Comparison of ENCODE assay signal across 10 cellular contexts in genomic region chr12:89825591-89826449, GRCh38.
A peak's percentile ranks its signal among the peaks of the same experiment; 100 is the strongest.
DNase-seq lines count a peak whose midpoint lies in the region; ATAC-seq and TF ChIP-seq lines count a peak whose summit lies in the region.
"Had no signal": no experiment of that assay in that cellular context is flagged by ENCODE, and none has a peak within 500 bp of the region (broad histone marks: within the 10 kb centered on the region; RNA-seq: fewer than 3 reads in every experiment).

No MANE protein-coding gene starts in this region.

- no peaks in the 10 kb centered on the region for H3K27me3 ChIP-seq in IMR-90 (ENCODE audit: control insufficient read depth, insufficient read depth, low read length)
- no peaks in the 10 kb centered on the region for H3K27me3 ChIP-seq in mesendoderm (ENCODE audit: insufficient read depth, low read length, poor library complexity)
- no peaks in the 10 kb centered on the region for H3K27me3 ChIP-seq in dorsolateral prefrontal cortex
- H3K27me3 ChIP-seq in MM.1S (replicated peaks; ENCODE audit: insufficient read depth, low read length) = no peaks in the 10 kb centered on the region

- in situ Hi-C loops in IMR-90 (cut with MboI; ENCODE audit: low sequenced_read_pairs) = no loop called here

- H3K18ac ChIP-seq in IMR-90 (ENCODE audit: low read depth, low read length) (no peak overlapping the region), mesendoderm (ENCODE audit: low read length) (peak overlapping the region; percentile 70)

- H2AK9ac ChIP-seq in IMR-90 (replicated peaks; ENCODE audit: low read depth, low read length, poor library complexity) = no peak overlapping the region

- TF ChIP-seq RAD21 in IMR-90 (IDR thresholded peaks at IDR 0.05; ENCODE audit: low read length) = no peak

- no peak overlapping the region for H4K91ac ChIP-seq in IMR-90 (ENCODE audit: insufficient read depth, low read depth, low read length)

- H3K27me3 Mint-ChIP-seq in activated T-helper 17 cell treated with anti-CD3 and anti-CD28 coated beads, Interleukin-2, amount 50 U/mL, for 72 hours = no peaks in the 10 kb centered on the region
- H3K27me3 Mint-ChIP-seq in T-helper 2 cell treated with Interferon-gamma antibody and Interleukin-4, amounts not matched to agents 5 μg/mL and 100 μg/mL, for 36 hours (ENCODE audit: low read depth) = peaks cover 3% of the 10 kb centered on the region

- H4K8ac ChIP-seq in IMR-90 (ENCODE audit: low read depth in 2 of 2, low read length in 2 of 2) = no peak overlapping the region
- H4K8ac ChIP-seq in mesendoderm (ENCODE audit: low read depth, low read length) = no peak overlapping the region

- H3K23ac ChIP-seq in IMR-90 (ENCODE audit: low read depth, low read length) = no peak overlapping the region
- no peak overlapping the region for H3K23ac ChIP-seq in mesendoderm (ENCODE audit: low read length)

- H3K4ac ChIP-seq in IMR-90 (ENCODE audit: low read depth, low read length) (0 out of 2 replicates have a peak overlapping the region, but pooled peaks have one; percentile 11), mesendoderm (ENCODE audit: low read depth, low read length) (no peak overlapping the region)

- H3K4me1 Mint-ChIP-seq in activated T-helper 17 cell treated with anti-CD3 and anti-CD28 coated beads, Interleukin-2, amount 50 U/mL, for 72 hours = peaks cover 12% of the 10 kb centered on the region
- H3K4me1 Mint-ChIP-seq in T-helper 2 cell treated with Interferon-gamma antibody and Interleukin-4, amounts not matched to agents 5 μg/mL and 100 μg/mL, for 36 hours (ENCODE audit: low read depth) = peaks cover 4% of the 10 kb centered on the region

- H3K79me2 ChIP-seq in mesendoderm (ENCODE audit: control insufficient read depth, insufficient read depth, low read length) (no peaks in the 10 kb centered on the region), MM.1S (ENCODE audit: low read length) (no peaks in the 10 kb centered on the region)

- DNase-seq in EH (ENCODE audit: low read depth) (peak; percentile 28), IMR-90 (peak; percentile 4), mesendoderm (peak; percentile 41), SKM-1 treated with dmso at 0.1 percent for 144 hours (lab: John Stamatoyannopoulos, UW; ENCODE audit: unreplicated experiment) (no peak), dorsolateral prefrontal cortex (no peak), MM.1S (no peak)
- DNase-seq in T-helper 2 cell treated with Interferon-gamma antibody and Interleukin-4, amounts not matched to agents 5 μg/mL and 100 μg/mL, for 36 hours (ENCODE audit: low spot score) = no peak
- DNase-seq: NCI-H524, posterior cingulate gyrus had no signal

- dilution Hi-C loops in IMR-90 (cut with HindIII; ENCODE audit: low sequenced_read_pairs, unreplicated experiment) = no loop called here

- H4K20me1 ChIP-seq in IMR-90 (ENCODE audit: insufficient read depth, low read length) (no peaks in the 10 kb centered on the region), MM.1S (ENCODE audit: insufficient read depth, low read length) (no peaks in the 10 kb centered on the region)

- intact Hi-C loops in IMR-90 (cut with micrococcal nuclease) (loop anchor here (5.0 kb wide), 1 partner anchor 106 kb away; no protein-coding TSS in a partner anchor), dorsolateral prefrontal cortex (cut with DNase I) (no loop called here)

- H2BK15ac ChIP-seq in IMR-90 (ENCODE audit: low read depth, low read length) (no peak overlapping the region), mesendoderm (replicated peaks; ENCODE audit: low read depth) (peak overlapping the region; percentile 99)

- H3K79me1 ChIP-seq in IMR-90 (ENCODE audit: low read depth in 1 of 2, low read length in 2 of 2) (no peaks in the 10 kb centered on the region), mesendoderm (ENCODE audit: low read length) (no peaks in the 10 kb centered on the region)

- ATAC-seq in IMR-90 (ENCODE audit: low read depth) = no peak
- ATAC-seq in activated T-helper 17 cell treated with anti-CD3 and anti-CD28 coated beads, Interleukin-2, amount 50 U/mL, for 72 hours (replicated peaks) = no peak

- H4K5ac ChIP-seq in IMR-90 (ENCODE audit: low read depth, low read length) (no peak overlapping the region), mesendoderm (ENCODE audit: low read length) (no peak overlapping the region)

- no peak overlapping the region for H3K4me3 ChIP-seq in IMR-90 (ENCODE audit: insufficient read depth, low read depth, low read length)
- no peak overlapping the region for H3K4me3 ChIP-seq in mesendoderm (ENCODE audit: low read length)
- H3K4me3 ChIP-seq in dorsolateral prefrontal cortex = no peak overlapping the region
- H3K4me3 ChIP-seq in MM.1S (ENCODE audit: low read length) = no peak overlapping the region

- H2BK20ac ChIP-seq in IMR-90 (ENCODE audit: low read depth, low read length) = peak overlapping the region; percentile 8; the same call in 1 of the 2 replicates

- TF ChIP-seq POLR2A in IMR-90 (IDR thresholded peaks at IDR 0.05; ENCODE audit: low read depth, low read length) = no peak

- TF ChIP-seq CTCF in IMR-90 (conservative IDR thresholded peaks at IDR 0.05; ENCODE audit: low read depth, low read length) (no peak), dorsolateral prefrontal cortex (IDR thresholded peaks at IDR 0.05 in 54 of 56, conservative IDR thresholded peaks at IDR 0.05 in 2 of 56; ENCODE audit: low read depth in 1 of 56, partially characterized antibody in 56 of 56) (no peak), MM.1S (IDR thresholded peaks at IDR 0.05; ENCODE audit: low read length) (no peak)

- BruUV-seq in IMR-90 (replicated peaks; lab: Mats Ljungman, UMichigan) = no TSS peak

- H3K56ac ChIP-seq in IMR-90 (ENCODE audit: extremely low read depth, insufficient read depth, low read length) = no peak overlapping the region
- H3K56ac ChIP-seq in mesendoderm (ENCODE audit: low read length) = no peak overlapping the region

- H2BK120ac ChIP-seq in IMR-90 (ENCODE audit: low read depth, low read length) (no peak overlapping the region), mesendoderm (ENCODE audit: low read depth, low read length) (peak overlapping the region; percentile 79)

- H3K4me1 ChIP-seq in IMR-90 (ENCODE audit: control insufficient read depth, insufficient read depth, low read length) (no peaks in the 10 kb centered on the region), mesendoderm (ENCODE audit: control insufficient read depth, low read depth, low read length) (peaks cover 4% of the 10 kb centered on the region), MM.1S (ENCODE audit: low read length) (no peaks in the 10 kb centered on the region)

- no peaks in the 10 kb centered on the region for H3K36me3 Mint-ChIP-seq in activated T-helper 17 cell treated with anti-CD3 and anti-CD28 coated beads, Interleukin-2, amount 50 U/mL, for 72 hours (ENCODE audit: low read depth)
- no peaks in the 10 kb centered on the region for H3K36me3 Mint-ChIP-seq in T-helper 2 cell treated with Interferon-gamma antibody and Interleukin-4, amounts not matched to agents 5 μg/mL and 100 μg/mL, for 36 hours (ENCODE audit: low read depth)

- CTCF ChIA-PET in IMR-90 (lab: Yijun Ruan, JAX) = interaction anchor here (1.4 kb wide), 1 partner anchor 13 kb away, joined by 3 read pairs; no protein-coding TSS in a partner anchor

- H3K9me3 ChIP-seq in IMR-90 (ENCODE audit: control insufficient read depth, insufficient read depth, low read length) (no peaks in the 10 kb centered on the region), MM.1S (replicated peaks; ENCODE audit: insufficient read depth, low read length) (no peaks in the 10 kb centered on the region)

- H2AK5ac ChIP-seq in IMR-90 (ENCODE audit: low read depth, low read length) (no peak overlapping the region), mesendoderm (ENCODE audit: low read length) (no peak overlapping the region)

- H3K4me3 Mint-ChIP-seq in activated T-helper 17 cell treated with anti-CD3 and anti-CD28 coated beads, Interleukin-2, amount 50 U/mL, for 72 hours = peak overlapping the region; percentile 55
- no peak overlapping the region for H3K4me3 Mint-ChIP-seq in T-helper 2 cell treated with Interferon-gamma antibody and Interleukin-4, amounts not matched to agents 5 μg/mL and 100 μg/mL, for 36 hours

- no peak overlapping the region for H3K9ac ChIP-seq in IMR-90 (ENCODE audit: low read depth, low read length)
- H3K9ac ChIP-seq in mesendoderm (ENCODE audit: low read length) = no peak overlapping the region
- no peak overlapping the region for H3K9ac ChIP-seq in MM.1S (ENCODE audit: low read length)

- H3K27ac ChIP-seq in IMR-90 (ENCODE audit: insufficient read depth, low read length) (no peak overlapping the region), mesendoderm (ENCODE audit: low read depth, low read length) (no peak overlapping the region), dorsolateral prefrontal cortex (no peak overlapping the region), MM.1S (ENCODE audit: low read length) (no peak overlapping the region)

- POLR2A ChIA-PET in IMR-90 (lab: Charles Lee; ENCODE audit: unreplicated experiment) = no interaction called here

- no peaks in the 10 kb centered on the region for H3F3A ChIP-seq in MM.1S (ENCODE audit: insufficient read depth, low read length)

- peak overlapping the region; percentile 31 for H3K27ac Mint-ChIP-seq in activated T-helper 17 cell treated with anti-CD3 and anti-CD28 coated beads, Interleukin-2, amount 50 U/mL, for 72 hours
- no peak overlapping the region for H3K27ac Mint-ChIP-seq in T-helper 2 cell treated with Interferon-gamma antibody and Interleukin-4, amounts not matched to agents 5 μg/mL and 100 μg/mL, for 36 hours

- H3K9me1 ChIP-seq in IMR-90 (ENCODE audit: insufficient read depth, low read length) = no peaks in the 10 kb centered on the region; the same call in 1 of the 2 replicates

- H3K9me2 ChIP-seq in MM.1S (replicated peaks; ENCODE audit: insufficient read depth, low read length) = no peaks in the 10 kb centered on the region

- H2AFZ ChIP-seq in IMR-90 (replicated peaks; ENCODE audit: low read length, poor library complexity) (no peak overlapping the region), MM.1S (ENCODE audit: low read length) (no peak overlapping the region)

- no peaks in the 10 kb centered on the region for H3K36me3 ChIP-seq in IMR-90 (ENCODE audit: control insufficient read depth, insufficient read depth, low read length)
- H3K36me3 ChIP-seq in mesendoderm (ENCODE audit: control insufficient read depth, insufficient read depth, low read length) = no peaks in the 10 kb centered on the region
- H3K36me3 ChIP-seq in MM.1S (replicated peaks; ENCODE audit: insufficient read depth, low read length) = no peaks in the 10 kb centered on the region

- H3K4me2 ChIP-seq in IMR-90 (ENCODE audit: low read depth, low read length) (no peak overlapping the region), mesendoderm (ENCODE audit: low read length) (no peak overlapping the region), MM.1S (ENCODE audit: low read depth, low read length) (no peak overlapping the region)

- no CpG with 5 or more reads among the region's 6 CpGs for WGBS in IMR-90 (ENCODE audit: extremely low coverage in 2 of 2, insufficient read length in 1 of 2), 2 experiments
- WGBS in mesendoderm (ENCODE audit: extremely low coverage, insufficient coverage, low lambda C conversion rate) = no CpG with 5 or more reads among the region's 6 CpGs

- H3K14ac ChIP-seq in IMR-90 (replicated peaks; ENCODE audit: low read depth, low read length) = no peak overlapping the region

- H3K9me3 Mint-ChIP-seq in activated T-helper 17 cell treated with anti-CD3 and anti-CD28 coated beads, Interleukin-2, amount 50 U/mL, for 72 hours = no peaks in the 10 kb centered on the region
- H3K9me3 Mint-ChIP-seq in T-helper 2 cell treated with Interferon-gamma antibody and Interleukin-4, amounts not matched to agents 5 μg/mL and 100 μg/mL, for 36 hours = no peaks in the 10 kb centered on the region

- no peak overlapping the region for H2BK5ac ChIP-seq in IMR-90 (ENCODE audit: low read depth, low read length, poor library complexity, severe bottlenecking)
- no peak overlapping the region for H2BK5ac ChIP-seq in mesendoderm (ENCODE audit: low read length)

Comparison
In these comparisons a context has a peak if more than half of its experiments do, and no peak if none do; other contexts are left out.
1. DNase-seq: peak in EH (single experiment), IMR-90 (single experiment) and mesendoderm (single experiment); none in SKM-1 treated with dmso at 0.1 percent for 144 hours (single experiment), dorsolateral prefrontal cortex (0 of 10), MM.1S (single experiment) and T-helper 2 cell treated with Interferon-gamma antibody and Interleukin-4, amounts not matched to agents 5 μg/mL and 100 μg/mL, for 36 hours (single experiment).